In genomic region chr3:191959876-191960418, GRCh38 we compare ENCODE assay signal across 19 cellular contexts.
DNase-seq lines count a peak whose midpoint lies in the region; ATAC-seq, FAIRE-seq and TF ChIP-seq lines count a peak whose summit lies in the region.
"Had no signal": no experiment of that assay in that cellular context is flagged by ENCODE, and none has a peak within 500 bp of the region (broad histone marks: within the 10 kb centered on the region; RNA-seq: fewer than 3 reads in every experiment).

No MANE protein-coding gene starts in this region.

- no peaks in the 10 kb centered on the region for H3K27me3 ChIP-seq in ectodermal cell (ENCODE audit: control insufficient read depth, insufficient read depth, low read length, poor library complexity, severe bottlenecking)
- H3K27me3 ChIP-seq: suprapubic skin had no signal

- no peaks in the 10 kb centered on the region for H3K9me3 Mint-ChIP-seq in nephron progenitor cell
- no peaks in the 10 kb centered on the region for H3K9me3 Mint-ChIP-seq in activated CD4-positive, alpha-beta T cell treated with anti-CD3 and anti-CD28 coated beads for 36 hours (ENCODE audit: low read depth)
- H3K9me3 Mint-ChIP-seq: CD8-positive, alpha-beta T cell had no signal

- DNase-seq in nephron progenitor cell (no peak), NAMALWA (ENCODE audit: low spot score) (no peak), D721Med (ENCODE audit: insufficient read length, low spot score) (no peak)
- DNase-seq in activated CD4-positive, alpha-beta T cell treated with anti-CD3 and anti-CD28 coated beads for 36 hours, result no peak
- DNase-seq: activated CD4-positive, CD25-positive, alpha-beta regulatory T cell treated with anti-CD3 and anti-CD28 coated beads, Interleukin-2, amount 50 U/mL, for 72 hours; activated effector memory CD4-positive, alpha-beta T cell treated with anti-CD3 and anti-CD28 coated beads, Interleukin-2, amount 50 U/mL, for 16 hours; CD8-positive, alpha-beta T cell; EL; islet precursor cell; NCI-H1092; SHP77; stimulated activated CD4-positive, alpha-beta T cell treated with anti-CD3 and anti-CD28 coated beads, Interleukin-4, amount 100 ng/mL, for 4 hours had no signal

- H3K36me3 Mint-ChIP-seq in nephron progenitor cell (ENCODE audit: low read depth), result no peaks in the 10 kb centered on the region
- no peaks in the 10 kb centered on the region for H3K36me3 Mint-ChIP-seq in activated CD4-positive, alpha-beta T cell treated with anti-CD3 and anti-CD28 coated beads for 36 hours (ENCODE audit: low read depth)
- H3K36me3 Mint-ChIP-seq: CD8-positive, alpha-beta T cell had no signal

- H3K4me1 ChIP-seq in ectodermal cell (ENCODE audit: control insufficient read depth, insufficient read depth, low read length), result peaks cover 4% of the 10 kb centered on the region
- H3K4me1 ChIP-seq: suprapubic skin had no signal

- H3K4me3 Mint-ChIP-seq in nephron progenitor cell, result peak overlapping the region; percentile 50
- no peak overlapping the region for H3K4me3 Mint-ChIP-seq in activated CD4-positive, alpha-beta T cell treated with anti-CD3 and anti-CD28 coated beads for 36 hours
- H3K4me3 Mint-ChIP-seq: CD8-positive, alpha-beta T cell had no signal

- CTCF ChIA-PET in activated CD4-positive, alpha-beta T cell treated with anti-CD3 and anti-CD28 coated beads for 36 hours (lab: Charles Lee), result no interaction called here

- WGBS in ectodermal cell, 2 experiments, result 20 to 43% methylated on average over 2 to 4 of the region's 4 CpGs

- peak; percentile 46 for ATAC-seq in GM18868 (IDR thresholded peaks at IDR 0.05; ENCODE audit: unreplicated experiment)
- peak; percentile 45 for ATAC-seq in HG02885 (IDR thresholded peaks at IDR 0.05; ENCODE audit: poor library complexity, unreplicated experiment)
- no peak for ATAC-seq in activated CD4-positive, alpha-beta T cell treated with anti-CD3 and anti-CD28 coated beads for 36 hours
- no peak for ATAC-seq in HG02610 (IDR thresholded peaks at IDR 0.05; ENCODE audit: unreplicated experiment)
- ATAC-seq: CD8-positive, alpha-beta T cell had no signal

- no peaks in the 10 kb centered on the region for H3K9me3 ChIP-seq in ectodermal cell (ENCODE audit: control insufficient read depth, low read length)
- H3K9me3 ChIP-seq: suprapubic skin had no signal

- peak overlapping the region; percentile 17 for H3K27ac ChIP-seq in ectodermal cell (ENCODE audit: insufficient read depth, low read depth, low read length, poor library complexity, severe bottlenecking)
- H3K27ac ChIP-seq: epithelial cell of prostate, suprapubic skin had no signal

- no peak for TF ChIP-seq CTCF in nephron progenitor cell (IDR thresholded peaks at IDR 0.05)
- no peak for TF ChIP-seq CTCF in D721Med (IDR thresholded peaks at IDR 0.05; ENCODE audit: insufficient read depth, missing control alignments)

- POLR2A ChIA-PET in activated CD4-positive, alpha-beta T cell treated with anti-CD3 and anti-CD28 coated beads for 36 hours (lab: Charles Lee), result interaction anchor here (0.6 kb wide), 1 partner anchor 254 kb away, joined by 3 read pairs; no protein-coding TSS in a partner anchor

- no peaks in the 10 kb centered on the region for H3K36me3 ChIP-seq in ectodermal cell (ENCODE audit: control insufficient read depth, insufficient read depth, low read length)
- H3K36me3 ChIP-seq: suprapubic skin had no signal

- H3K4me3 ChIP-seq in ectodermal cell (ENCODE audit: insufficient read depth, low read depth, low read length), result no peak overlapping the region
- H3K4me3 ChIP-seq: suprapubic skin had no signal

- peak overlapping the region; percentile 96 for H3K27ac Mint-ChIP-seq in nephron progenitor cell
- no peak overlapping the region for H3K27ac Mint-ChIP-seq in activated CD4-positive, alpha-beta T cell treated with anti-CD3 and anti-CD28 coated beads for 36 hours
- H3K27ac Mint-ChIP-seq: CD8-positive, alpha-beta T cell had no signal

- FAIRE-seq in D721Med (lab: Jason Lieb, UNC), result no peak
- FAIRE-seq: colon had no signal

- intact Hi-C loops in activated CD4-positive, alpha-beta T cell treated with anti-CD3 and anti-CD28 coated beads for 36 hours (cut with DNase I, micrococcal nuclease), result no loop called here

- H3K27me3 Mint-ChIP-seq in nephron progenitor cell (ENCODE audit: low read depth, poor library complexity), result no peaks in the 10 kb centered on the region
- H3K27me3 Mint-ChIP-seq in activated CD4-positive, alpha-beta T cell treated with anti-CD3 and anti-CD28 coated beads for 36 hours, result no peaks in the 10 kb centered on the region

- H3K4me1 Mint-ChIP-seq in nephron progenitor cell, result peaks cover 59% of the 10 kb centered on the region
- H3K4me1 Mint-ChIP-seq in activated CD4-positive, alpha-beta T cell treated with anti-CD3 and anti-CD28 coated beads for 36 hours, result no peaks in the 10 kb centered on the region

Comparison
In these comparisons a context has a peak if more than half of its experiments do, and no peak if none do; other contexts are left out.
1. ATAC-seq: peak in GM18868 (single experiment) and HG02885 (single experiment); none in activated CD4-positive, alpha-beta T cell treated with anti-CD3 and anti-CD28 coated beads for 36 hours (single experiment) and HG02610 (single experiment).